Comparison of ENCODE assay signal across 7 cellular contexts in the genomic region with DNA sequence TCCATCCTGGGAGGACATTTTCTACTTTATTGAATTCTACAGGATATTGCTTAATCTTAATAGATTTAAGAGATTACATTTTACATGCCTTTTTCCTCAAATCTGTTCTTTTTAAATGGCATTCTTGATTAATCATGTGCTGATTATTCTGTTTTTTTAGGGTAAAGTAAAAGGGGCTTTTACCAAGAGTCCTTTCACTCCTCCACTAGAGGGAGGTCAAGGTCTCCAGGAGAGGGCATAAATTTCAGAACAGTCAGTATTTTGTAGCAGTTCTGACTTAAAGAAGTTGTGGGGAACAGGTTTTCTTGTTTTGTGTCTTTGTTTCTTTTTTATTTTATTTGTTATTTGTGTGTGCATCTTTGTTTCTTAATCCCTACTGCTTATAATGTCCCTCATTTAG. TPM values are rescaled to one million over a fixed set of nuclear protein-coding genes. Genes with fewer than 3 reads are reported as not detected.
A peak's percentile ranks its signal among the peaks of the same experiment; 100 is the strongest.
DNase-seq lines count a peak whose midpoint lies in the region; ATAC-seq and TF ChIP-seq lines count a peak whose summit lies in the region.

No MANE protein-coding gene starts in this region.

- no peak overlapping the region for H3K4me3 ChIP-seq in GM12875 (ENCODE audit: low read depth, low read length)
- no peak overlapping the region for H3K4me3 ChIP-seq in cardiac fibroblast (replicated peaks in 1 of 2; ENCODE audit: low read depth in 2 of 2, low read length in 2 of 2)

- peak; percentile 52; the same call in 1 of the 2 replicates for TF ChIP-seq CTCF in GM12875 (IDR thresholded peaks at IDR 0.05; ENCODE audit: borderline replicate concordance, insufficient read depth, low read depth, low read length)
- peak; percentile 61 for TF ChIP-seq CTCF in cardiac fibroblast (IDR thresholded peaks at IDR 0.05; ENCODE audit: low read depth, low read length)

- ATAC-seq in HG02938 (IDR thresholded peaks at IDR 0.05; ENCODE audit: unreplicated experiment) = no peak

- peak; percentile 15 for DNase-seq in M059J (ENCODE audit: low read depth)
- DNase-seq in cardiac fibroblast (ENCODE audit: low read depth in 2 of 2) = peak; percentile 51 to 79
- peak; percentile 42 for DNase-seq in medulla oblongata (ENCODE audit: extremely low spot score)
- no peak for DNase-seq in NCI-H2029 (lab: John Stamatoyannopoulos, UW)
- no peak for DNase-seq in GM19240 (ENCODE audit: insufficient read length, low spot score)

RNA-seq across cellular contexts. Expression of a gene that starts 25.4 kb away (rescaled TPM):
- 32.0 and 36.9 TPM in 2 replicates for total RNA-seq in M059J (2014; rRNA removed; shearing (Covaris generic))

Comparison
In these comparisons a context has a peak if more than half of its experiments do, and no peak if none do; other contexts are left out.
1. DNase-seq: peak in M059J (single experiment), cardiac fibroblast (2 of 2) and medulla oblongata (single experiment); none in NCI-H2029 (single experiment) and GM19240 (single experiment).